24 cellular contexts compared by ENCODE assay signal in genomic region chr1:166484471-166484870, GRCh38.
DNase-seq lines count a peak whose midpoint lies in the region; ATAC-seq, FAIRE-seq and TF ChIP-seq lines count a peak whose summit lies in the region.
"Had no signal": no experiment of that assay in that cellular context is flagged by ENCODE, and none has a peak within 500 bp of the region (broad histone marks: within the 10 kb centered on the region; RNA-seq: fewer than 3 reads in every experiment).

No MANE protein-coding gene starts in this region.

- TF ChIP-seq CTCF in A549 (IDR thresholded peaks at IDR 0.05) (no peak), IMR-90 (conservative IDR thresholded peaks at IDR 0.05; ENCODE audit: low read depth, low read length) (no peak), type B pancreatic cell (conservative IDR thresholded peaks at IDR 0.05) (no peak)

- CTCF ChIA-PET in A549 (lab: Yijun Ruan, JAX) (no interaction called here), IMR-90 (lab: Yijun Ruan, JAX) (no interaction called here)

- BruUV-seq in IMR-90 (replicated peaks; lab: Mats Ljungman, UMichigan), result no TSS peak

- H4K8ac ChIP-seq in IMR-90 (ENCODE audit: low read depth in 2 of 2, low read length in 2 of 2), result no peak overlapping the region

- no peaks in the 10 kb centered on the region for H3K9me3 ChIP-seq in A549
- peaks cover under 1% of the 10 kb centered on the region for H3K9me3 ChIP-seq in IMR-90 (ENCODE audit: control insufficient read depth, insufficient read depth, low read length)
- H3K9me3 ChIP-seq: BE2C; BLaER1 treated with 17β-estradiol and CSF1 and Interleukin-3, amounts not matched to agents 10 nM and 100 nM had no signal

- no peak for FAIRE-seq in A549 (lab: Jason Lieb, UNC)
- FAIRE-seq: GM12891, GM18507, H1 had no signal

- no peak overlapping the region for H2AK9ac ChIP-seq in IMR-90 (replicated peaks; ENCODE audit: low read depth, low read length, poor library complexity)

- dilution Hi-C loops in IMR-90 (cut with HindIII; ENCODE audit: low sequenced_read_pairs, unreplicated experiment), result no loop called here

- H3K27me3 ChIP-seq in IMR-90 (ENCODE audit: control insufficient read depth, insufficient read depth, low read length), result no peaks in the 10 kb centered on the region
- H3K27me3 ChIP-seq: BLaER1 treated with 17β-estradiol and CSF1 and Interleukin-3, amounts not matched to agents 10 nM and 100 nM had no signal

- DNase-seq in DMS53 (lab: John Stamatoyannopoulos, UW) (peak; percentile 9), DMS53 treated with DMSO at 0.1 percent for 48 hours (lab: John Stamatoyannopoulos, UW; ENCODE audit: unreplicated experiment) (no peak), A549 (ENCODE audit: low read depth in 1 of 2, low spot score in 1 of 2) (no peak), IMR-90 (no peak), type B pancreatic cell (ENCODE audit: extremely low spot score, unreplicated experiment) (no peak), NCI-H82 (lab: John Stamatoyannopoulos, UW) (no peak)
- DNase-seq: ACHN; AML-193; BE2C; Calu3; CD4-positive, alpha-beta T cell; CD8-positive, alpha-beta memory T cell; COR-L47; DMS79; GF-D8; H7; HCEC 1CT had no signal

- H3K18ac ChIP-seq in IMR-90 (ENCODE audit: low read depth, low read length), result no peak overlapping the region

- H3K23ac ChIP-seq in IMR-90 (ENCODE audit: low read depth, low read length), result no peak overlapping the region

- no peak overlapping the region for H2BK20ac ChIP-seq in IMR-90 (ENCODE audit: low read depth, low read length)

- no peak overlapping the region for H2BK15ac ChIP-seq in IMR-90 (ENCODE audit: low read depth, low read length)

- H3K4me1 ChIP-seq in A549, result no peaks in the 10 kb centered on the region
- no peaks in the 10 kb centered on the region for H3K4me1 ChIP-seq in IMR-90 (ENCODE audit: control insufficient read depth, insufficient read depth, low read length)
- H3K4me1 ChIP-seq: BE2C had no signal

- in situ Hi-C loops in IMR-90 (cut with MboI; ENCODE audit: low sequenced_read_pairs), result loop anchor here (5.0 to 25.0 kb wide), 2 partner anchors 552 to 872 kb away; no protein-coding TSS in a partner anchor

- no peak for TF ChIP-seq EP300 in A549 (IDR thresholded peaks at IDR 0.05)

- H2AK5ac ChIP-seq in IMR-90 (ENCODE audit: low read depth, low read length), result no peak overlapping the region

- H3K4me1 Mint-ChIP-seq in type B pancreatic cell (ENCODE audit: unreplicated experiment), result no peaks in the 10 kb centered on the region

- H4K5ac ChIP-seq in IMR-90 (ENCODE audit: low read depth, low read length), result no peak overlapping the region

- no peak overlapping the region for H3K27ac ChIP-seq in A549
- no peak overlapping the region for H3K27ac ChIP-seq in IMR-90 (ENCODE audit: insufficient read depth, low read length)
- H3K27ac ChIP-seq: 22Rv1; BLaER1 treated with 17β-estradiol and CSF1 and Interleukin-3, amounts not matched to agents 10 nM and 100 nM had no signal

- H3K56ac ChIP-seq in IMR-90 (ENCODE audit: extremely low read depth, insufficient read depth, low read length), result no peak overlapping the region

- H3K9me3 Mint-ChIP-seq in type B pancreatic cell, result no peaks in the 10 kb centered on the region
- H3K9me3 Mint-ChIP-seq: CD14-positive monocyte; CD4-positive, alpha-beta T cell; CD8-positive, alpha-beta memory T cell had no signal

- no peak overlapping the region for H3K9ac ChIP-seq in IMR-90 (ENCODE audit: low read depth, low read length)
- H3K9ac ChIP-seq: BLaER1 treated with 17β-estradiol and CSF1 and Interleukin-3, amounts not matched to agents 10 nM and 100 nM had no signal

- intact Hi-C loops in IMR-90 (cut with micrococcal nuclease), result no loop called here

- H3K36me3 ChIP-seq in IMR-90 (ENCODE audit: control insufficient read depth, insufficient read depth, low read length), result no peaks in the 10 kb centered on the region
- H3K36me3 ChIP-seq: BE2C; BLaER1 treated with 17β-estradiol and CSF1 and Interleukin-3, amounts not matched to agents 10 nM and 100 nM had no signal

- no peak overlapping the region for H3K4ac ChIP-seq in IMR-90 (ENCODE audit: low read depth, low read length)

- no peaks in the 10 kb centered on the region for H4K20me1 ChIP-seq in IMR-90 (ENCODE audit: insufficient read depth, low read length)
- H4K20me1 ChIP-seq: BLaER1 treated with 17β-estradiol and CSF1 and Interleukin-3, amounts not matched to agents 10 nM and 100 nM had no signal

- ATAC-seq in A549 (no peak), IMR-90 (ENCODE audit: low read depth) (no peak), GM19351 (IDR thresholded peaks at IDR 0.05; ENCODE audit: unreplicated experiment) (no peak)

- no peak overlapping the region for H2BK5ac ChIP-seq in IMR-90 (ENCODE audit: low read depth, low read length, poor library complexity, severe bottlenecking)

- TF ChIP-seq POLR2A in A549 (IDR thresholded peaks at IDR 0.05; ENCODE audit: low read length) (no peak), IMR-90 (IDR thresholded peaks at IDR 0.05; ENCODE audit: low read depth, low read length) (no peak)

- H3K36me3 Mint-ChIP-seq in type B pancreatic cell, result no peaks in the 10 kb centered on the region
- H3K36me3 Mint-ChIP-seq: CD14-positive monocyte had no signal

- H4K91ac ChIP-seq in IMR-90 (ENCODE audit: insufficient read depth, low read depth, low read length), result no peak overlapping the region

- H3K4me3 Mint-ChIP-seq in type B pancreatic cell, result no peak overlapping the region
- H3K4me3 Mint-ChIP-seq: CD14-positive monocyte; CD4-positive, alpha-beta T cell; CD8-positive, alpha-beta memory T cell had no signal

- no peak overlapping the region for H2AFZ ChIP-seq in IMR-90 (replicated peaks; ENCODE audit: low read length, poor library complexity)

- TF ChIP-seq RAD21 in A549 (conservative IDR thresholded peaks at IDR 0.05 in 1 of 2, IDR thresholded peaks at IDR 0.05 in 1 of 2) (no peak), IMR-90 (IDR thresholded peaks at IDR 0.05; ENCODE audit: low read length) (no peak)

- no peak overlapping the region for H2BK120ac ChIP-seq in IMR-90 (ENCODE audit: low read depth, low read length)

- POLR2A ChIA-PET in A549 (lab: Yijun Ruan, JAX) (no interaction called here), IMR-90 (lab: Charles Lee; ENCODE audit: unreplicated experiment) (no interaction called here)

- no peaks in the 10 kb centered on the region for H3K79me1 ChIP-seq in IMR-90 (ENCODE audit: low read depth in 1 of 2, low read length in 2 of 2)

- H3K4me3 ChIP-seq in A549, result no peak overlapping the region
- H3K4me3 ChIP-seq in IMR-90 (ENCODE audit: insufficient read depth, low read depth, low read length), result no peak overlapping the region
- H3K4me3 ChIP-seq: BLaER1 treated with 17β-estradiol and CSF1 and Interleukin-3, amounts not matched to agents 10 nM and 100 nM had no signal

- H3K27me3 Mint-ChIP-seq in type B pancreatic cell, result no peaks in the 10 kb centered on the region
- H3K27me3 Mint-ChIP-seq: CD4-positive, alpha-beta T cell had no signal

- no peak overlapping the region for H3K14ac ChIP-seq in IMR-90 (replicated peaks; ENCODE audit: low read depth, low read length)

- no peaks in the 10 kb centered on the region for H3K9me1 ChIP-seq in IMR-90 (ENCODE audit: insufficient read depth, low read length)

- H3K27ac Mint-ChIP-seq in type B pancreatic cell, result peak overlapping the region; percentile 55
- H3K27ac Mint-ChIP-seq: CD14-positive monocyte; CD4-positive, alpha-beta T cell had no signal

- H3K4me2 ChIP-seq in A549 (no peak overlapping the region), IMR-90 (ENCODE audit: low read depth, low read length) (no peak overlapping the region)
- H3K4me2 ChIP-seq: BLaER1 treated with 17β-estradiol and CSF1 and Interleukin-3, amounts not matched to agents 10 nM and 100 nM had no signal

TF ChIP-seq in A549, 52 proteins besides CTCF, POLR2A, EP300 and RAD21 (continues in another document):
- TF ChIP-seq NFE2L2 (conservative IDR thresholded peaks at IDR 0.05; ENCODE audit: low read length), result no peak

TF ChIP-seq in IMR-90, 13 proteins besides CTCF, POLR2A, EP300 and RAD21:
- peak; percentile 50 for TF ChIP-seq MAFK (IDR thresholded peaks at IDR 0.05; ENCODE audit: low read depth, low read length)
- no peak for TF ChIP-seq MXI1 (IDR thresholded peaks at IDR 0.05; ENCODE audit: borderline replicate concordance, low read depth, low read length)
- TF ChIP-seq BHLHE40 (IDR thresholded peaks at IDR 0.05; ENCODE audit: low read depth, low read length), result no peak
